ENCODE assay signal across 25 cellular contexts in the genomic region with DNA sequence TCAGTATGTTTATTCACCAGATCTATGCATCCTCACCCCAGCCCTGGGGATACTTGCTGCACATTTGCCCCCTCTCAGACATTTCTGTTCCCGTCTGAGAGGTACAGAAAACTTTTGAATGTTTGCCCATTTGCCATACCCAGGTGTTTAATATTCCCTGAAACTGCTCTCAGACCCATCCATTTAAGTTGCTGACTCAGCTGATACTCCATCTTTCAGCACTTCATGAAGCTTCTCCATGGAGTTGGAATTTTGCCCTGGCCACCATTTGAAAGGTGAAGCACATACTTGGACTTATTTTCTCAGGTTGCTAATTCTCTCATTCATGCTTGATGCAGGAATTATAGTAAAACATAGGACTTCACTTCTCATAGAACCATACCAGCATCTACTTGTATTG.
"Had no signal": no experiment of that assay in that cellular context is flagged by ENCODE, and none has a peak within 500 bp of the region (broad histone marks: within the 10 kb centered on the region; RNA-seq: fewer than 3 reads in every experiment).

No MANE protein-coding gene starts in this region.

- H3K9me3 ChIP-seq: esophagus muscularis mucosa, gastroesophageal sphincter, heart left ventricle, lower lobe of right lung, mucosa of descending colon had no signal

- H3K4me2 ChIP-seq: hepatocyte had no signal

- H3K27ac ChIP-seq: coronary artery, dorsolateral prefrontal cortex, esophagus muscularis mucosa, foreskin keratinocyte, gastroesophageal sphincter, heart left ventricle, hepatocyte, left lung, lower lobe of right lung had no signal

- H3K36me3 Mint-ChIP-seq: immature natural killer cell, mesothelial cell of epicardium, naive B cell had no signal

- H3K36me3 ChIP-seq: esophagus muscularis mucosa, gastroesophageal sphincter, heart left ventricle, left lung, lower lobe of right lung had no signal

- H3K27ac Mint-ChIP-seq: immature natural killer cell, mesothelial cell of epicardium, naive B cell had no signal

- H2AFZ ChIP-seq: hepatocyte had no signal

- DNase-seq: dermis blood vessel endothelial cell; dorsolateral prefrontal cortex; effector CD4-positive, alpha-beta T cell; effector memory CD4-positive, alpha-beta T cell; foreskin keratinocyte; heart left ventricle; hypothalamus; immature natural killer cell; islet precursor cell; kidney; kidney glomerular epithelial cell; left colon; left lung; left ventricle myocardium superior; lower lobe of right lung; mesenchymal stem cell; mucosa of descending colon; naive B cell had no signal

- H3K79me2 ChIP-seq: hepatocyte had no signal

- H3K4me1 ChIP-seq: esophagus muscularis mucosa, gastroesophageal sphincter, heart left ventricle, left lung had no signal

- ATAC-seq: foreskin keratinocyte, gastroesophageal sphincter, heart left ventricle, left colon, left lung, left ventricle myocardium superior, lower lobe of right lung, mucosa of descending colon had no signal

- H3K4me1 Mint-ChIP-seq: immature natural killer cell, naive B cell had no signal

- FAIRE-seq: endothelial cell of umbilical vein, frontal cortex, kidney had no signal

- H3K4me3 Mint-ChIP-seq: immature natural killer cell, mesothelial cell of epicardium, naive B cell had no signal

- H3K4me3 ChIP-seq: coronary artery, dorsolateral prefrontal cortex, esophagus muscularis mucosa, gastroesophageal sphincter, heart left ventricle, hepatocyte, left lung, lower lobe of right lung, mucosa of descending colon had no signal

- H3K27me3 ChIP-seq: foreskin keratinocyte, gastroesophageal sphincter, heart left ventricle, hepatocyte, left lung had no signal

- H3K27me3 Mint-ChIP-seq: naive B cell had no signal
